Comparison of ENCODE assay signal across 27 cellular contexts in genomic region chr15:82878325-82878724, GRCh38.
"Had no signal": no experiment of that assay in that cellular context is flagged by ENCODE, and none has a peak within 500 bp of the region (broad histone marks: within the 10 kb centered on the region; RNA-seq: fewer than 3 reads in every experiment).

No MANE protein-coding gene starts in this region.

- H3K36me3 Mint-ChIP-seq: mesothelial cell of epicardium, naive B cell had no signal

- H3K9me3 ChIP-seq: colonic mucosa, esophagus squamous epithelium, gastrocnemius medialis, heart right ventricle, left lung, lower lobe of right lung, mucosa of descending colon had no signal

- H3K27me3 ChIP-seq: colonic mucosa, esophagus squamous epithelium, gastrocnemius medialis, heart right ventricle, left lung had no signal

- H3K27ac Mint-ChIP-seq: dendritic cell treated with granulocyte-macrophage colony-stimulating factor and Interleukin-4, amounts not matched to agents 40 ng/mL and 50 ng/mL, for 4 days; effector memory CD8-positive, alpha-beta T cell; endodermal cell; mesothelial cell of epicardium had no signal

- H3K27me3 Mint-ChIP-seq: dendritic cell treated with granulocyte-macrophage colony-stimulating factor and Interleukin-4, amounts not matched to agents 40 ng/mL and 50 ng/mL, for 4 days; effector memory CD8-positive, alpha-beta T cell; naive B cell had no signal

- H3K36me3 ChIP-seq: colonic mucosa, heart right ventricle, lower lobe of right lung had no signal

- ATAC-seq: effector memory CD8-positive, alpha-beta T cell; esophagus mucosa; gastrocnemius medialis; heart right ventricle; left cardiac atrium; left lung; left ventricle myocardium superior; lower lobe of right lung; mucosa of descending colon had no signal

- H3K4me1 ChIP-seq: colonic mucosa, esophagus squamous epithelium, left lung, lower lobe of right lung had no signal

- H3K9me3 Mint-ChIP-seq: dendritic cell treated with granulocyte-macrophage colony-stimulating factor and Interleukin-4, amounts not matched to agents 40 ng/mL and 50 ng/mL, for 4 days; effector memory CD8-positive, alpha-beta T cell; mesothelial cell of epicardium; naive B cell had no signal

- FAIRE-seq: endometrium, islet of Langerhans, keratinocyte had no signal

- DNase-seq: colonic mucosa; cortex of kidney; effector CD8-positive, alpha-beta T cell; effector memory CD8-positive, alpha-beta T cell; endodermal cell; erythroblast; esophagus squamous epithelium; foreskin fibroblast; foreskin melanocyte; gastrocnemius medialis; glutamatergic neuron; heart right ventricle; hippocampal formation; left cardiac atrium; left lung; left ventricle myocardium superior; lower lobe of right lung; mesenchymal stem cell; mucosa of descending colon; naive B cell had no signal

- H3K4me1 Mint-ChIP-seq: mesothelial cell of epicardium had no signal

- H3K27ac ChIP-seq: colonic mucosa, epithelial cell of prostate, esophagus squamous epithelium, heart right ventricle, left lung, lower lobe of right lung had no signal

- H3K4me3 ChIP-seq: colonic mucosa, esophagus squamous epithelium, gastrocnemius medialis, heart right ventricle, left lung, lower lobe of right lung, mucosa of descending colon had no signal

- H3K4me3 Mint-ChIP-seq: dendritic cell treated with granulocyte-macrophage colony-stimulating factor and Interleukin-4, amounts not matched to agents 40 ng/mL and 50 ng/mL, for 4 days; effector memory CD8-positive, alpha-beta T cell; endodermal cell; mesothelial cell of epicardium; naive B cell had no signal
